ENCODE assay signal across 20 cellular contexts in genomic region chr16:73265124-73265838, GRCh38.
A peak's percentile ranks its signal among the peaks of the same experiment; 100 is the strongest.
DNase-seq lines count a peak whose midpoint lies in the region; ATAC-seq and TF ChIP-seq lines count a peak whose summit lies in the region.
"Had no signal": no experiment of that assay in that cellular context is flagged by ENCODE, and none has a peak within 500 bp of the region (broad histone marks: within the 10 kb centered on the region; RNA-seq: fewer than 3 reads in every experiment).

No MANE protein-coding gene starts in this region.

- H3K36me3 ChIP-seq in BE2C (no peaks in the 10 kb centered on the region), HEK293 (ENCODE audit: control insufficient read depth in 2 of 2, insufficient read depth in 1 of 2, low read length in 2 of 2) (no peaks in the 10 kb centered on the region)
- H3K36me3 ChIP-seq: BLaER1 had no signal

- ATAC-seq in CD4-positive, alpha-beta T cell (ENCODE audit: poor library complexity): no peak
- ATAC-seq: CD8-positive, alpha-beta T cell; HepG2 had no signal

- H3K4me1 Mint-ChIP-seq in neural crest cell: peaks cover 25% of the 10 kb centered on the region
- H3K4me1 Mint-ChIP-seq in CD4-positive, alpha-beta T cell (ENCODE audit: low read depth): no peaks in the 10 kb centered on the region

- no peaks in the 10 kb centered on the region for H3K27me3 ChIP-seq in BE2C
- H3K27me3 ChIP-seq in CD4-positive, alpha-beta T cell (ENCODE audit: control insufficient read depth, insufficient read depth, low read length): no peaks in the 10 kb centered on the region
- H3K27me3 ChIP-seq: BLaER1 had no signal

- peaks cover 7% of the 10 kb centered on the region for H3K9me3 Mint-ChIP-seq in neural crest cell
- H3K9me3 Mint-ChIP-seq in CD4-positive, alpha-beta T cell: peaks cover 11% of the 10 kb centered on the region

- POLR2A ChIA-PET in HEK293 (lab: Yijun Ruan, JAX): no interaction called here
- POLR2A ChIA-PET in CD4-positive, alpha-beta T cell (lab: Charles Lee): no interaction called here

- H3K4me1 ChIP-seq in BE2C (no peaks in the 10 kb centered on the region), HEK293 (ENCODE audit: control insufficient read depth, insufficient read depth, low read length) (no peaks in the 10 kb centered on the region)

- CTCF ChIA-PET in HEK293 (lab: Yijun Ruan, JAX): no interaction called here
- CTCF ChIA-PET in CD4-positive, alpha-beta T cell (lab: Charles Lee): no interaction called here

- peak; percentile 41 for DNase-seq in BE2C
- DNase-seq in dermis blood vessel endothelial cell: peak; percentile 2
- no peak for DNase-seq in neural crest cell (ENCODE audit: low read depth, low spot score)
- DNase-seq in UCSD-AML1 (lab: John Stamatoyannopoulos, UW; ENCODE audit: unreplicated experiment): no peak
- no peak for DNase-seq in NCI-H2081 treated with DMSO at 0.1 percent for 48 hours (lab: John Stamatoyannopoulos, UW)
- DNase-seq in NCI-H82 treated with DMSO at 0.1 percent for 48 hours (lab: John Stamatoyannopoulos, UW; ENCODE audit: unreplicated experiment): no peak
- DNase-seq in CD4-positive, alpha-beta T cell: no peak
- DNase-seq: CD8-positive, alpha-beta T cell; HCEC 1CT; KG1; NCI-H1417; NCI-H187 treated with DMSO at 0.1 percent for 48 hours; NCI-H345; NCI-H524 treated with DMSO at 0.1 percent for 48 hours; PC-9; SIG-M5 had no signal

- H3K4me3 Mint-ChIP-seq in neural crest cell: no peak overlapping the region
- H3K4me3 Mint-ChIP-seq in CD4-positive, alpha-beta T cell: no peak overlapping the region
- H3K4me3 Mint-ChIP-seq: CD8-positive, alpha-beta T cell had no signal

- no peaks in the 10 kb centered on the region for H3K36me3 Mint-ChIP-seq in neural crest cell (ENCODE audit: low read depth)
- no peaks in the 10 kb centered on the region for H3K36me3 Mint-ChIP-seq in CD4-positive, alpha-beta T cell (ENCODE audit: low read depth)
- H3K36me3 Mint-ChIP-seq: CD8-positive, alpha-beta T cell had no signal

- peak overlapping the region; percentile 72 for H3K27ac Mint-ChIP-seq in neural crest cell (ENCODE audit: unreplicated experiment)
- no peak overlapping the region for H3K27ac Mint-ChIP-seq in CD4-positive, alpha-beta T cell
- H3K27ac Mint-ChIP-seq: CD8-positive, alpha-beta T cell had no signal

- no peak for TF ChIP-seq CTCF in BE2C (IDR thresholded peaks at IDR 0.05; ENCODE audit: low read depth, low read length)
- TF ChIP-seq CTCF in HEK293 (tag by site-specific recombination; IDR thresholded peaks at IDR 0.05): no peak
- TF ChIP-seq CTCF in neural crest cell (conservative IDR thresholded peaks at IDR 0.05): no peak
- no peak for TF ChIP-seq CTCF in CD4-positive, alpha-beta T cell (IDR thresholded peaks at IDR 0.05)

- no peak overlapping the region for H3K27ac ChIP-seq in HEK293 (ENCODE audit: extremely low read depth, low read depth, low read length)
- H3K27ac ChIP-seq in CD4-positive, alpha-beta T cell (ENCODE audit: low read depth, low read length): no peak overlapping the region
- H3K27ac ChIP-seq: BLaER1, PC-9, RWPE1 had no signal

- intact Hi-C loops in CD4-positive, alpha-beta T cell (cut with DNase I, micrococcal nuclease): no loop called here

- H3K9me3 ChIP-seq in BE2C: no peaks in the 10 kb centered on the region
- H3K9me3 ChIP-seq in HEK293 (ENCODE audit: control insufficient read depth, insufficient read depth, low read depth, low read length): no peaks in the 10 kb centered on the region
- no peaks in the 10 kb centered on the region for H3K9me3 ChIP-seq in CD4-positive, alpha-beta T cell (ENCODE audit: control insufficient read depth, low read length)

- no peaks in the 10 kb centered on the region for H3K27me3 Mint-ChIP-seq in neural crest cell (ENCODE audit: low read depth)
- H3K27me3 Mint-ChIP-seq in CD4-positive, alpha-beta T cell: no peaks in the 10 kb centered on the region

- H3K4me3 ChIP-seq in BE2C (ENCODE audit: low read depth, low read length) (no peak overlapping the region), HEK293 (ENCODE audit: low read depth, low read length) (no peak overlapping the region)
- H3K4me3 ChIP-seq: BLaER1, PC-9 had no signal

TF ChIP-seq in HEK293, 187 proteins besides CTCF, POLR2A, EP300 and RAD21:
- no peak for TF ChIP-seq ZNF174 (tag by site-specific recombination; IDR thresholded peaks at IDR 0.05)
- no peak for TF ChIP-seq ZNF114 (tag by site-specific recombination; IDR thresholded peaks at IDR 0.05)
- peak; percentile 72 for TF ChIP-seq PRDM10 (tag by site-specific recombination; IDR thresholded peaks at IDR 0.05)

Comparison
In these comparisons a context has a peak if more than half of its experiments do, and no peak if none do; other contexts are left out.
1. DNase-seq: peak in BE2C (single experiment) and dermis blood vessel endothelial cell (single experiment); none in neural crest cell (single experiment), UCSD-AML1 (single experiment), NCI-H2081 treated with DMSO at 0.1 percent for 48 hours (single experiment), NCI-H82 treated with DMSO at 0.1 percent for 48 hours (single experiment) and CD4-positive, alpha-beta T cell (0 of 10).